In the genomic region with DNA sequence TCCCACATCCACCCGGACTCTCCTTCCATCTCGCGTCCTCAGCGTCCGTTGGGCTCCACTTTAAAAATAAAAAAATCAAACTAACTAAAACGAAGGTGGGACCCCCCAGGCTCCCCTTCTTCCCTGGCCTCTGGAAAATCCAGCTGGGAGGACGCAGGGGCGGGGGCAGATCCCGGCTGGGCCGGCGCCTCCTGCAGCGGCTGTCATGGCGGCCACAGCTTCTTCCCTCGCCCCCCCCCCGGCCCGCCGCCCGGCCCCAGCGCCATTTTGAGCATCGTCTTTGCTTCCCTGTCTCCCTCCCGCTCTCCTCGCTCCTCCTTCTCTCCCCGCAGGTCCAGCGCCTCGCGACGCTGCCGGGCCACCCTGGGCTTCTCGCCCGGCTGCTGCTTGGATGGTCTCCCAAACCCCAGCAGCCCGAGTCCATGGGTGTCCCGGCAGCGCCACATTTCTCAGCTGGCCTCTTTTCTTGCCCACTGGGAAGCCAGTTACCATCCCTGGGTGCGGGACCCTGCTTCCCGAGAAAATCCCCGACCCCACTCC, we compare ENCODE assay signal across 8 cellular contexts. TPM values are rescaled to one million over a fixed set of nuclear protein-coding genes. Genes with fewer than 3 reads are reported as not detected.
DNase-seq lines count a peak whose midpoint lies in the region; ATAC-seq and TF ChIP-seq lines count a peak whose summit lies in the region.

No MANE protein-coding gene starts in this region.

- POLR2A ChIA-PET in OCI-LY7 (lab: Charles Lee), result no interaction called here

- peaks cover 11% of the 10 kb centered on the region for H3K4me1 Mint-ChIP-seq in osteocyte (ENCODE audit: unreplicated experiment)

- BruUV-seq in OCI-LY7 (replicated peaks; lab: Mats Ljungman, UMichigan), result no TSS peak

- H3K4me3 Mint-ChIP-seq in osteocyte (ENCODE audit: unreplicated experiment), result peak overlapping the region; percentile 29

- no peaks in the 10 kb centered on the region for H4K20me1 ChIP-seq in OCI-LY7 (ENCODE audit: insufficient read depth, low read length)

- no peaks in the 10 kb centered on the region for H3K9me2 ChIP-seq in OCI-LY7 (ENCODE audit: insufficient read depth, low read length)

- no peaks in the 10 kb centered on the region for H3K79me2 ChIP-seq in OCI-LY7 (ENCODE audit: insufficient read depth, low read depth, low read length)

- H3K4me2 ChIP-seq in OCI-LY7 (ENCODE audit: low read length), result no peak overlapping the region

- no peaks in the 10 kb centered on the region for H3K9me3 Mint-ChIP-seq in osteocyte (ENCODE audit: unreplicated experiment)

- H3K4me3 ChIP-seq in HUES6 (ENCODE audit: low read depth, low read length) (peak overlapping the region; percentile 80), foreskin fibroblast (ENCODE audit: low read depth in 1 of 2, low read length in 2 of 2) (peak overlapping the region; percentile 65 to 78), OCI-LY7 (ENCODE audit: low read depth, low read length, poor library complexity, severe bottlenecking) (no peak overlapping the region)

- H2AFZ ChIP-seq in OCI-LY7 (ENCODE audit: low read length), result no peak overlapping the region

- H3K27me3 ChIP-seq in HUES6 (ENCODE audit: control insufficient read depth, insufficient read depth, low read length), result peaks cover 77% of the 10 kb centered on the region

- peaks cover 47% of the 10 kb centered on the region for H3K4me1 ChIP-seq in HUES6 (ENCODE audit: control insufficient read depth, insufficient read depth, low read length)
- H3K4me1 ChIP-seq in OCI-LY7 (ENCODE audit: insufficient read depth, low read length, poor library complexity, severe bottlenecking), result no peaks in the 10 kb centered on the region

- ATAC-seq in GM19463 (IDR thresholded peaks at IDR 0.05; ENCODE audit: unreplicated experiment), result no peak

- H3K27me3 Mint-ChIP-seq in osteocyte (ENCODE audit: unreplicated experiment), result peaks cover 69% of the 10 kb centered on the region

- peak overlapping the region; percentile 82 for H3K9ac ChIP-seq in HUES6 (ENCODE audit: low read length)

- no peaks in the 10 kb centered on the region for H3K9me3 ChIP-seq in HUES6 (ENCODE audit: control insufficient read depth, insufficient read depth, low read depth, low read length)
- no peaks in the 10 kb centered on the region for H3K9me3 ChIP-seq in OCI-LY7 (ENCODE audit: low read length)

- no peaks in the 10 kb centered on the region for H3K36me3 ChIP-seq in HUES6 (ENCODE audit: control insufficient read depth, insufficient read depth, low read length)
- no peaks in the 10 kb centered on the region for H3K36me3 ChIP-seq in OCI-LY7 (ENCODE audit: insufficient read depth, low read length)

- CTCF ChIA-PET in OCI-LY7 (lab: Charles Lee; ENCODE audit: unreplicated experiment), result no interaction called here

- no peak overlapping the region for H3K27ac ChIP-seq in HUES6 (ENCODE audit: low read depth, low read length)
- H3K27ac ChIP-seq in OCI-LY7 (ENCODE audit: low read depth, low read length, poor library complexity, severe bottlenecking), result no peak overlapping the region

- no peaks in the 10 kb centered on the region for H3K36me3 Mint-ChIP-seq in osteocyte (ENCODE audit: unreplicated experiment)

- intact Hi-C loops in OCI-LY7 (cut with micrococcal nuclease; ENCODE audit: unreplicated experiment), result no loop called here

- TF ChIP-seq CTCF in foreskin fibroblast (IDR thresholded peaks at IDR 0.05; ENCODE audit: low read depth, low read length), result no peak
- TF ChIP-seq CTCF in osteocyte (IDR thresholded peaks at IDR 0.05), result no peak
- no peak for TF ChIP-seq CTCF in OCI-LY7 (conservative IDR thresholded peaks at IDR 0.05; ENCODE audit: low read length)

- in situ Hi-C loops in ACHN (cut with HindIII; ENCODE audit: low pct_ligation_motif_present, low pct_unique_long_range_greater_than_20kb, low sequenced_read_pairs), result no loop called here

- no peak overlapping the region for H3K27ac Mint-ChIP-seq in osteocyte (ENCODE audit: unreplicated experiment)

- peak; percentile 69 for DNase-seq in ACHN
- DNase-seq in activated T-cell treated with anti-CD3 and anti-CD28 coated beads, Interleukin-2, amount 50 U/mL, for 1 hour, result peak; percentile 63
- peak in 1 of 2 donors; percentile 65 for DNase-seq in foreskin fibroblast
- no peak for DNase-seq in osteocyte (ENCODE audit: extremely low spot score, unreplicated experiment)
- no peak for DNase-seq in EL
- DNase-seq in OCI-LY7 (ENCODE audit: low spot score), result no peak

RNA-seq across cellular contexts. Expression of a gene that starts 3.3 kb away (rescaled TPM):
- total RNA-seq in osteocyte (not detected in 2 replicates), OCI-LY7 (2022) (not detected in 2 replicates)
- total RNA-seq in OCI-LY7 (2014; rRNA removed; shearing (Covaris generic)), result not detected in 2 replicates

RNA-seq across cellular contexts. Expression of a gene that starts 10.8 kb away (rescaled TPM):
- total RNA-seq in osteocyte (not detected in 2 replicates), OCI-LY7 (2022) (not detected in 2 replicates)
- not detected in 2 replicates for total RNA-seq in OCI-LY7 (2014; rRNA removed; shearing (Covaris generic))

RNA-seq across cellular contexts. Expression of a gene that starts 36.5 kb away (rescaled TPM):
- total RNA-seq in osteocyte, result not detected in 2 replicates
- 7.2 and 7.4 TPM in 2 replicates for total RNA-seq in OCI-LY7 (2014; rRNA removed; shearing (Covaris generic))
- total RNA-seq in OCI-LY7 (2022), result 8.9 and 9.2 TPM in 2 replicates

RNA-seq across cellular contexts. Expression of a gene that starts 48.4 kb away (rescaled TPM):
- total RNA-seq in osteocyte (0.46 TPM in 1 of 2 replicates, not detected in the other), OCI-LY7 (2022) (13.0 and 14.6 TPM in 2 replicates)
- 7.7 and 14.0 TPM in 2 replicates for total RNA-seq in OCI-LY7 (2014; rRNA removed; shearing (Covaris generic))

RNA-seq across cellular contexts. Expression of a gene that starts 51.9 kb away (rescaled TPM):
- total RNA-seq in osteocyte (not detected in 2 replicates), OCI-LY7 (2022) (not detected in 2 replicates)
- total RNA-seq in OCI-LY7 (2014; rRNA removed; shearing (Covaris generic)), result not detected in 2 replicates

Comparison
In these comparisons a context has a peak if more than half of its experiments do, and no peak if none do; other contexts are left out.
1. DNase-seq: peak in ACHN (single experiment) and activated T-cell treated with anti-CD3 and anti-CD28 coated beads, Interleukin-2, amount 50 U/mL, for 1 hour (single experiment); none in osteocyte (single experiment), EL (single experiment) and OCI-LY7 (single experiment).